ENCODE assay signal across 1 cellular context in the genomic region with DNA sequence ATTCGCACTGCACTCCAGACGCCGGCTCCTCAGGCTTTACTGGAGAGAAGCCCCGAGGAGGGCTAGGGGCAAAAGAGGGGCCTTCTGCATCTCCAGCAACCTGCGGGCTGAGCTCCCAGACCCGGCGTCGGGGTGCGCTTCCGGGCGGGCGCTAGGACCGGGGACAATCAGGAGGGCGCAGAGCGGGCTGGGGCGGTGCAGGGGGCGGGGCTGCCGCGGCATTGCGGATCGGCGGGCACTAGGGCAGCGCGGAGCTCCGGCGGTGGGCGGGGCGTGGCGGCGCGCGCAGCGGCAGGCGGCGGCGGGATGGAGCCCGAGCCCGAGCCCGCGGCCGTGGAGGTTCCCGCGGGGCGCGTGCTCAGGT.
A peak's percentile ranks its signal among the peaks of the same experiment; 100 is the strongest.
TF ChIP-seq lines count a peak whose summit lies in the region.

A gene (plus strand): TSS at position 274 of the 364 bp plus-strand sequence. CDS start 33 bp downstream, at position 307.

TF ChIP-seq in HEK293, 187 proteins besides CTCF, POLR2A, EP300 and RAD21 (continued from another document):
- TF ChIP-seq ZNF561 (tag by site-specific recombination; IDR thresholded peaks at IDR 0.05; ENCODE audit: borderline replicate concordance) = peak; percentile 93; the same call in 1 of the 2 replicates
- 0 out of 2 replicates have a peak, but pooled peaks have one; percentile 3 for TF ChIP-seq ZNF585B (tag by site-specific recombination; IDR thresholded peaks at IDR 0.05)
- 0 out of 2 replicates have a peak, but pooled peaks have one; percentile 10 for TF ChIP-seq ZNF501 (tag by site-specific recombination; IDR thresholded peaks at IDR 0.05)
- peak; percentile 94 for TF ChIP-seq KLF8 (tag by site-specific recombination; IDR thresholded peaks at IDR 0.05)
- TF ChIP-seq REPIN1 (tag by site-specific recombination; IDR thresholded peaks at IDR 0.05; ENCODE audit: low read depth) = no peak; the same call in 1 of the 2 replicates
- no peak for TF ChIP-seq FEZF1 (tag by site-specific recombination; IDR thresholded peaks at IDR 0.05)
- peak; percentile 72; the same call in 1 of the 2 replicates for TF ChIP-seq KLF10 (tag by site-specific recombination; IDR thresholded peaks at IDR 0.05)
- peak; percentile 64; the same call in 1 of the 2 replicates for TF ChIP-seq ZNF677 (tag by site-specific recombination; IDR thresholded peaks at IDR 0.05)
- TF ChIP-seq ZSCAN16 (tag by site-specific recombination; IDR thresholded peaks at IDR 0.05) = no peak
- TF ChIP-seq SP7 (tag by site-specific recombination; IDR thresholded peaks at IDR 0.05) = peak; percentile 13; the same call in 1 of the 2 replicates
- TF ChIP-seq, protein P1, sequence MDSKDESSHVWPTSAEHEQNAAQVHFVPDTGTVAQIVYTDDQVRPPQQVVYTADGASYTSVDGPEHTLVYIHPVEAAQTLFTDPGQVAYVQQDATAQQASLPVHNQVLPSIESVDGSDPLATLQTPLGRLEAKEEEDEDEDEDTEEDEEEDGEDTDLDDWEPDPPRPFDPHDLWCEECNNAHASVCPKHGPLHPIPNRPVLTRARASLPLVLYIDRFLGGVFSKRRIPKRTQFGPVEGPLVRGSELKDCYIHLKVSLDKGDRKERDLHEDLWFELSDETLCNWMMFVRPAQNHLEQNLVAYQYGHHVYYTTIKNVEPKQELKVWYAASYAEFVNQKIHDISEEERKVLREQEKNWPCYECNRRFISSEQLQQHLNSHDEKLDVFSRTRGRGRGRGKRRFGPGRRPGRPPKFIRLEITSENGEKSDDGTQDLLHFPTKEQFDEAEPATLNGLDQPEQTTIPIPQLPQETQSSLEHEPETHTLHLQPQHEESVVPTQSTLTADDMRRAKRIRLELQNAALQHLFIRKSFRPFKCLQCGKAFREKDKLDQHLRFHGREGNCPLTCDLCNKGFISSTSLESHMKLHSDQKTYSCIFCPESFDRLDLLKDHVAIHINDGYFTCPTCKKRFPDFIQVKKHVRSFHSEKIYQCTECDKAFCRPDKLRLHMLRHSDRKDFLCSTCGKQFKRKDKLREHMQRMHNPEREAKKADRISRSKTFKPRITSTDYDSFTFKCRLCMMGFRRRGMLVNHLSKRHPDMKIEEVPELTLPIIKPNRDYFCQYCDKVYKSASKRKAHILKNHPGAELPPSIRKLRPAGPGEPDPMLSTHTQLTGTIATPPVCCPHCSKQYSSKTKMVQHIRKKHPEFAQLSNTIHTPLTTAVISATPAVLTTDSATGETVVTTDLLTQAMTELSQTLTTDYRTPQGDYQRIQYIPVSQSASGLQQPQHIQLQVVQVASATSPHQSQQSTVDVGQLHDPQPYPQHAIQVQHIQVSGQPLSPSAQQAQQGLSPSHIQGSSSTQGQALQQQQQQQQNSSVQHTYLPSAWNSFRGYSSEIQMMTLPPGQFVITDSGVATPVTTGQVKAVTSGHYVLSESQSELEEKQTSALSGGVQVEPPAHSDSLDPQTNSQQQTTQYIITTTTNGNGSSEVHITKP (tag by site-specific recombination; IDR thresholded peaks at IDR 0.05) = peak; percentile 92
- TF ChIP-seq KLF16 (tag by site-specific recombination; IDR thresholded peaks at IDR 0.05) = peak; percentile 44
- TF ChIP-seq ZNF747 (tag by site-specific recombination; IDR thresholded peaks at IDR 0.05) = no peak
- TF ChIP-seq ZFP3 (tag by site-specific recombination; IDR thresholded peaks at IDR 0.05; ENCODE audit: low read depth) = no peak
- peak; percentile 62 for TF ChIP-seq ZNF660 (tag by site-specific recombination; IDR thresholded peaks at IDR 0.05)
- TF ChIP-seq, protein P2, sequence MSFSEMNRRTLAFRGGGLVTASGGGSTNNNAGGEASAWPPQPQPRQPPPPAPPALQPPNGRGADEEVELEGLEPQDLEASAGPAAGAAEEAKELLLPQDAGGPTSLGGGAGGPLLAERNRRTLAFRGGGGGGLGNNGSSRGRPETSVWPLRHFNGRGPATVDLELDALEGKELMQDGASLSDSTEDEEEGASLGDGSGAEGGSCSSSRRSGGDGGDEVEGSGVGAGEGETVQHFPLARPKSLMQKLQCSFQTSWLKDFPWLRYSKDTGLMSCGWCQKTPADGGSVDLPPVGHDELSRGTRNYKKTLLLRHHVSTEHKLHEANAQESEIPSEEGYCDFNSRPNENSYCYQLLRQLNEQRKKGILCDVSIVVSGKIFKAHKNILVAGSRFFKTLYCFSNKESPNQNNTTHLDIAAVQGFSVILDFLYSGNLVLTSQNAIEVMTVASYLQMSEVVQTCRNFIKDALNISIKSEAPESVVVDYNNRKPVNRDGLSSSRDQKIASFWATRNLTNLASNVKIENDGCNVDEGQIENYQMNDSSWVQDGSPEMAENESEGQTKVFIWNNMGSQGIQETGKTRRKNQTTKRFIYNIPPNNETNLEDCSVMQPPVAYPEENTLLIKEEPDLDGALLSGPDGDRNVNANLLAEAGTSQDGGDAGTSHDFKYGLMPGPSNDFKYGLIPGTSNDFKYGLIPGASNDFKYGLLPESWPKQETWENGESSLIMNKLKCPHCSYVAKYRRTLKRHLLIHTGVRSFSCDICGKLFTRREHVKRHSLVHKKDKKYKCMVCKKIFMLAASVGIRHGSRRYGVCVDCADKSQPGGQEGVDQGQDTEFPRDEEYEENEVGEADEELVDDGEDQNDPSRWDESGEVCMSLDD (tag by site-specific recombination; IDR thresholded peaks at IDR 0.05) = peak; percentile 4; the same call in 1 of the 2 replicates
- no peak for TF ChIP-seq ZNF596 (tag by site-specific recombination; IDR thresholded peaks at IDR 0.05)
- TF ChIP-seq ZNF266 (tag by site-specific recombination; IDR thresholded peaks at IDR 0.05; ENCODE audit: low read depth) = no peak
- TF ChIP-seq, protein P3, sequence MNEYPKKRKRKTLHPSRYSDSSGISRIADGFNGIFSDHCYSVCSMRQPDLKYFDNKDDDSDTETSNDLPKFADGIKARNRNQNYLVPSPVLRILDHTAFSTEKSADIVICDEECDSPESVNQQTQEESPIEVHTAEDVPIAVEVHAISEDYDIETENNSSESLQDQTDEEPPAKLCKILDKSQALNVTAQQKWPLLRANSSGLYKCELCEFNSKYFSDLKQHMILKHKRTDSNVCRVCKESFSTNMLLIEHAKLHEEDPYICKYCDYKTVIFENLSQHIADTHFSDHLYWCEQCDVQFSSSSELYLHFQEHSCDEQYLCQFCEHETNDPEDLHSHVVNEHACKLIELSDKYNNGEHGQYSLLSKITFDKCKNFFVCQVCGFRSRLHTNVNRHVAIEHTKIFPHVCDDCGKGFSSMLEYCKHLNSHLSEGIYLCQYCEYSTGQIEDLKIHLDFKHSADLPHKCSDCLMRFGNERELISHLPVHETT (tag by site-specific recombination; IDR thresholded peaks at IDR 0.05) = peak; percentile 46
- TF ChIP-seq, protein P4, sequence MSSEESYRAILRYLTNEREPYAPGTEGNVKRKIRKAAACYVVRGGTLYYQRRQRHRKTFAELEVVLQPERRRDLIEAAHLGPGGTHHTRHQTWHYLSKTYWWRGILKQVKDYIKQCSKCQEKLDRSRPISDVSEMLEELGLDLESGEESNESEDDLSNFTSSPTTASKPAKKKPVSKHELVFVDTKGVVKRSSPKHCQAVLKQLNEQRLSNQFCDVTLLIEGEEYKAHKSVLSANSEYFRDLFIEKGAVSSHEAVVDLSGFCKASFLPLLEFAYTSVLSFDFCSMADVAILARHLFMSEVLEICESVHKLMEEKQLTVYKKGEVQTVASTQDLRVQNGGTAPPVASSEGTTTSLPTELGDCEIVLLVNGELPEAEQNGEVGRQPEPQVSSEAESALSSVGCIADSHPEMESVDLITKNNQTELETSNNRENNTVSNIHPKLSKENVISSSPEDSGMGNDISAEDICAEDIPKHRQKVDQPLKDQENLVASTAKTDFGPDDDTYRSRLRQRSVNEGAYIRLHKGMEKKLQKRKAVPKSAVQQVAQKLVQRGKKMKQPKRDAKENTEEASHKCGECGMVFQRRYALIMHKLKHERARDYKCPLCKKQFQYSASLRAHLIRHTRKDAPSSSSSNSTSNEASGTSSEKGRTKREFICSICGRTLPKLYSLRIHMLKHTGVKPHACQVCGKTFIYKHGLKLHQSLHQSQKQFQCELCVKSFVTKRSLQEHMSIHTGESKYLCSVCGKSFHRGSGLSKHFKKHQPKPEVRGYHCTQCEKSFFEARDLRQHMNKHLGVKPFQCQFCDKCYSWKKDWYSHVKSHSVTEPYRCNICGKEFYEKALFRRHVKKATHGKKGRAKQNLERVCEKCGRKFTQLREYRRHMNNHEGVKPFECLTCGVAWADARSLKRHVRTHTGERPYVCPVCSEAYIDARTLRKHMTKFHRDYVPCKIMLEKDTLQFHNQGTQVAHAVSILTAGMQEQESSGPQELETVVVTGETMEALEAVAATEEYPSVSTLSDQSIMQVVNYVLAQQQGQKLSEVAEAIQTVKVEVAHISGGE (tag by site-specific recombination; conservative IDR thresholded peaks at IDR 0.05; ENCODE audit: low read depth) = peak; percentile 67
- TF ChIP-seq IKZF3 (tag by site-specific recombination; IDR thresholded peaks at IDR 0.05) = peak; percentile 56; the same call in 1 of the 2 replicates
- peak; percentile 9; the same call in 1 of the 2 replicates for TF ChIP-seq ZNF391 (tag by site-specific recombination; IDR thresholded peaks at IDR 0.05; ENCODE audit: borderline replicate concordance, low read depth)
- TF ChIP-seq GFI1B (tag by site-specific recombination; IDR thresholded peaks at IDR 0.05) = no peak
- TF ChIP-seq, protein P5, sequence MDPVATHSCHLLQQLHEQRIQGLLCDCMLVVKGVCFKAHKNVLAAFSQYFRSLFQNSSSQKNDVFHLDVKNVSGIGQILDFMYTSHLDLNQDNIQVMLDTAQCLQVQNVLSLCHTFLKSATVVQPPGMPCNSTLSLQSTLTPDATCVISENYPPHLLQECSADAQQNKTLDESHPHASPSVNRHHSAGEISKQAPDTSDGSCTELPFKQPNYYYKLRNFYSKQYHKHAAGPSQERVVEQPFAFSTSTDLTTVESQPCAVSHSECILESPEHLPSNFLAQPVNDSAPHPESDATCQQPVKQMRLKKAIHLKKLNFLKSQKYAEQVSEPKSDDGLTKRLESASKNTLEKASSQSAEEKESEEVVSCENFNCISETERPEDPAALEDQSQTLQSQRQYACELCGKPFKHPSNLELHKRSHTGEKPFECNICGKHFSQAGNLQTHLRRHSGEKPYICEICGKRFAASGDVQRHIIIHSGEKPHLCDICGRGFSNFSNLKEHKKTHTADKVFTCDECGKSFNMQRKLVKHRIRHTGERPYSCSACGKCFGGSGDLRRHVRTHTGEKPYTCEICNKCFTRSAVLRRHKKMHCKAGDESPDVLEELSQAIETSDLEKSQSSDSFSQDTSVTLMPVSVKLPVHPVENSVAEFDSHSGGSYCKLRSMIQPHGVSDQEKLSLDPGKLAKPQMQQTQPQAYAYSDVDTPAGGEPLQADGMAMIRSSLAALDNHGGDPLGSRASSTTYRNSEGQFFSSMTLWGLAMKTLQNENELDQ (tag by site-specific recombination; IDR thresholded peaks at IDR 0.05; ENCODE audit: low read depth) = no peak
